13 cellular contexts compared by ENCODE assay signal in the genomic region with DNA sequence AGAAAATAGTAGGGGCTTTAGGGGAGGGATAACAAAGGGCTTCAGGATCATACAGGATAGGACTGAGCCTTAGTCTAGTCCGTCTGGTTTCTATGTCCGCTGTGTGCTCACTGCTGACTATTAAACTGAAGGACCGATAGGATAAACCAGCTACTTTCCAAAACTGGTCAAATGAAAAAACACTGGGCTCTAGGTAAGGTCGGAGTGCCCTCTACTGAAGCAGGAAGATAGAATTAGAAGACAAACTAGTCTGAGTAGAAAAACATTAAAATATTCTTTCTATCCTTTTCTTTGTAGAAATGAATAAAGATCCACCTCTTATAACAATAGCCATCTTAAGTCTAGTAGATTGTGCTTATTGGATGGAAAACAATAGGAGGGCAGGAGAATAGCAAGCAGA.
"Had no signal": no experiment of that assay in that cellular context is flagged by ENCODE, and none has a peak within 500 bp of the region (broad histone marks: within the 10 kb centered on the region; RNA-seq: fewer than 3 reads in every experiment).

No MANE protein-coding gene starts in this region.

- H3K4me3 ChIP-seq: lower lobe of right lung, psoas muscle, sigmoid colon, spleen, upper lobe of left lung had no signal

- H3K27me3 ChIP-seq: brain microvascular endothelial cell, sigmoid colon, spleen, upper lobe of left lung had no signal

- H3K9me3 ChIP-seq: lower lobe of right lung, psoas muscle, sigmoid colon, spleen, upper lobe of left lung had no signal

- H3K4me1 ChIP-seq: psoas muscle, sigmoid colon had no signal

- DNase-seq: activated CD4-positive, CD25-positive, alpha-beta regulatory T cell treated with anti-CD3 and anti-CD28 coated beads, Interleukin-2, amount 50 U/mL, for 72 hours; activated naive CD4-positive, alpha-beta T cell; activated naive CD8-positive, alpha-beta T cell treated with anti-CD3 and anti-CD28 coated beads, Interleukin-2, amount 10 ng/mL, durations not matched to agents 7 days and 5 days; activated T-cell treated with anti-CD3 and anti-CD28 coated beads for 4 hours; brain microvascular endothelial cell; glutamatergic neuron; lower lobe of right lung; nephron progenitor cell; psoas muscle; sigmoid colon; spleen; stimulated activated naive CD8-positive, alpha-beta T cell treated with anti-CD3 and anti-CD28 coated beads, Interleukin-15, amount 100 ng/mL, for 72 hours; upper lobe of left lung had no signal

- H3K36me3 ChIP-seq: brain microvascular endothelial cell, lower lobe of right lung, sigmoid colon, spleen, upper lobe of left lung had no signal

- ATAC-seq: lower lobe of right lung; psoas muscle; stimulated activated naive CD8-positive, alpha-beta T cell treated with anti-CD3 and anti-CD28 coated beads, Interleukin-15, amount 100 ng/mL, for 72 hours had no signal

- H3K27ac ChIP-seq: brain microvascular endothelial cell, lower lobe of right lung, psoas muscle, sigmoid colon, spleen, upper lobe of left lung had no signal
